In genomic region chr14:64698899-64699298, GRCh38 we compare ENCODE assay signal across 10 cellular contexts. TPM values are rescaled to one million over a fixed set of nuclear protein-coding genes. Genes with fewer than 3 reads are reported as not detected.
DNase-seq lines count a peak whose midpoint lies in the region; FAIRE-seq and TF ChIP-seq lines count a peak whose summit lies in the region.
"Had no signal": no experiment of that assay in that cellular context is flagged by ENCODE, and none has a peak within 500 bp of the region (broad histone marks: within the 10 kb centered on the region; RNA-seq: fewer than 3 reads in every experiment).

No MANE protein-coding gene starts in this region.

- no peaks in the 10 kb centered on the region for H3K36me3 Mint-ChIP-seq in activated T-helper 2 cell treated with anti-CD3 and anti-CD28 coated beads, Interferon-gamma antibody, Interleukin-2, Interleukin-4, amounts not matched to agents 10 μg/mL and 5 μg/mL and 100 μg/mL, durations not matched to agents 14 hours and 24 hours and 36 hours (ENCODE audit: low read depth)
- no peaks in the 10 kb centered on the region for H3K36me3 Mint-ChIP-seq in nephron (ENCODE audit: low read depth)

- FAIRE-seq in GM12892 (lab: Jason Lieb, UNC), result no peak
- FAIRE-seq: RCC 7860 had no signal

- TF ChIP-seq POLR2A in GM12892 (IDR thresholded peaks at IDR 0.05; ENCODE audit: low read depth, low read length), result no peak

- no peaks in the 10 kb centered on the region for H3K9me3 Mint-ChIP-seq in activated T-helper 2 cell treated with anti-CD3 and anti-CD28 coated beads, Interferon-gamma antibody, Interleukin-2, Interleukin-4, amounts not matched to agents 10 μg/mL and 5 μg/mL and 100 μg/mL, durations not matched to agents 14 hours and 24 hours and 36 hours
- no peaks in the 10 kb centered on the region for H3K9me3 Mint-ChIP-seq in nephron

- intact Hi-C loops in activated T-helper 2 cell treated with anti-CD3 and anti-CD28 coated beads, Interferon-gamma antibody, Interleukin-2, Interleukin-4, amounts not matched to agents 10 μg/mL and 5 μg/mL and 100 μg/mL, durations not matched to agents 14 hours and 24 hours and 36 hours (cut with micrococcal nuclease), result no loop called here

- peak; percentile 25 for DNase-seq in DMS53 treated with DMSO at 0.1 percent for 48 hours (lab: John Stamatoyannopoulos, UW; ENCODE audit: unreplicated experiment)
- peak; percentile 91 for DNase-seq in MV-4-11 (lab: John Stamatoyannopoulos, UW)
- DNase-seq in activated T-helper 2 cell treated with anti-CD3 and anti-CD28 coated beads, Interferon-gamma antibody, Interleukin-2, Interleukin-4, amounts not matched to agents 10 μg/mL and 5 μg/mL and 100 μg/mL, durations not matched to agents 14 hours and 24 hours and 36 hours (ENCODE audit: low spot score), result peak; percentile 22
- DNase-seq in NCI-H226, result no peak
- DNase-seq in HPDE6-E6E7 (ENCODE audit: extremely low spot score), result no peak
- no peak for DNase-seq in GM12892 (ENCODE audit: insufficient read length)
- DNase-seq in activated T-cell treated with anti-CD3 and anti-CD28 coated beads, Interleukin-2, amount 50 U/mL, for 48 hours, result no peak
- DNase-seq: substantia nigra had no signal

- TF ChIP-seq CTCF in nephron (IDR thresholded peaks at IDR 0.05; ENCODE audit: unreplicated experiment in 3 of 3), result no peak

- H3K27me3 Mint-ChIP-seq in activated T-helper 2 cell treated with anti-CD3 and anti-CD28 coated beads, Interferon-gamma antibody, Interleukin-2, Interleukin-4, amounts not matched to agents 10 μg/mL and 5 μg/mL and 100 μg/mL, durations not matched to agents 14 hours and 24 hours and 36 hours (ENCODE audit: low read depth), result peaks cover 54% of the 10 kb centered on the region
- peaks cover 20% of the 10 kb centered on the region for H3K27me3 Mint-ChIP-seq in nephron (ENCODE audit: low read depth)

- no peak overlapping the region for H3K27ac Mint-ChIP-seq in activated T-helper 2 cell treated with anti-CD3 and anti-CD28 coated beads, Interferon-gamma antibody, Interleukin-2, Interleukin-4, amounts not matched to agents 10 μg/mL and 5 μg/mL and 100 μg/mL, durations not matched to agents 14 hours and 24 hours and 36 hours
- H3K27ac Mint-ChIP-seq in nephron, result peak overlapping the region; percentile 58 to 71 (median 66)

- no peak overlapping the region for H3K4me3 Mint-ChIP-seq in activated T-helper 2 cell treated with anti-CD3 and anti-CD28 coated beads, Interferon-gamma antibody, Interleukin-2, Interleukin-4, amounts not matched to agents 10 μg/mL and 5 μg/mL and 100 μg/mL, durations not matched to agents 14 hours and 24 hours and 36 hours (ENCODE audit: low read depth)
- no peak overlapping the region for H3K4me3 Mint-ChIP-seq in nephron

- peaks cover 30% of the 10 kb centered on the region for H3K4me1 Mint-ChIP-seq in activated T-helper 2 cell treated with anti-CD3 and anti-CD28 coated beads, Interferon-gamma antibody, Interleukin-2, Interleukin-4, amounts not matched to agents 10 μg/mL and 5 μg/mL and 100 μg/mL, durations not matched to agents 14 hours and 24 hours and 36 hours (ENCODE audit: low read depth)
- H3K4me1 Mint-ChIP-seq in nephron, result peaks cover 46% of the 10 kb centered on the region

RNA-seq across cellular contexts. Expression of gene PLEKHG3, which starts 5.3 kb away (rescaled TPM):
- 1.0 and 1.9 TPM in 2 replicates for total RNA-seq in activated T-helper 2 cell treated with anti-CD3 and anti-CD28 coated beads, Interferon-gamma antibody, Interleukin-2, Interleukin-4, amounts not matched to agents 10 μg/mL and 5 μg/mL and 100 μg/mL, durations not matched to agents 14 hours and 24 hours and 36 hours
- polyA plus RNA-seq in GM12892 (2012; ENCODE audit: missing spikeins), result 0.30 TPM

Comparison
In these comparisons a context has a peak if more than half of its experiments do, and no peak if none do; other contexts are left out.
1. DNase-seq: peak in DMS53 treated with DMSO at 0.1 percent for 48 hours (single experiment), MV-4-11 (single experiment) and activated T-helper 2 cell treated with anti-CD3 and anti-CD28 coated beads, Interferon-gamma antibody, Interleukin-2, Interleukin-4, amounts not matched to agents 10 μg/mL and 5 μg/mL and 100 μg/mL, durations not matched to agents 14 hours and 24 hours and 36 hours (single experiment); none in NCI-H226 (single experiment), HPDE6-E6E7 (single experiment), GM12892 (single experiment) and activated T-cell treated with anti-CD3 and anti-CD28 coated beads, Interleukin-2, amount 50 U/mL, for 48 hours (0 of 2).